ENCODE assay signal across 8 cellular contexts in the genomic region with DNA sequence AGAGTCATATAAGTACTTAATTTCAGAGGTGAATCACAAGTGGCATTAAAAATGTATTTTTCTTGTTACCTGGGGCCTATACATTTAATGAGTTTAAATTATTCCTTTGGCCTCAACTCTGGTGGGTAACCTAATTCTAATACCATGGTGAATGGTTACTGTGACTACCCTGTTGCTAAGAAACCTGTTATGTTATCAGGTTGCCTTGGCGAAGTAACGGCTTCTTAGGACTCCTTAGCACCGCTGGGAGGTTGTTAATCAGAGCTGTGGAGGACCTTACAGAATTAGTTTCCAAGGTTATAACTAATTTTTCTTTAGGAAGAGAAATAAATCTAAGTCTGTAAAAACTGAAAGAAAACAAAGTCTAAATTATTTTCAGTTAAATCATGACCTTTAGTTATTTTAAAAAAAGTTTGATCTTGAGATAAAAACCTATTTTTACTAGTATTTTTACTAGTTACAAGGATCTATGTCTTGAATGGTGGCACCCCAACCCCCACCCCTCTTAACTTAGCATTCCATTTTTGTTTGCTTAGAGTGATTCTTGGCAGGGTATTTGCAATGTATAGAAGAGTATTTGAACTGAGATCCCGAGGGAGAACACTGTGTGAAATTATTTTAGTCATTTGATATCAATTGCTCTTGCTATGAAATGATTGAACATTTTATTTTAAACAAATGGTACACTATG.
A peak's percentile ranks its signal among the peaks of the same experiment; 100 is the strongest.
DNase-seq lines count a peak whose midpoint lies in the region; ATAC-seq and TF ChIP-seq lines count a peak whose summit lies in the region.

No MANE protein-coding gene starts in this region.

- DNase-seq in D341Med (ENCODE audit: low spot score) (peak; percentile 40), NCI-H1092 (lab: John Stamatoyannopoulos, UW) (peak; percentile 59), kidney tubule cell (ENCODE audit: low spot score) (peak; percentile 52), WERI-Rb-1 (no peak), SKM-1 treated with dmso at 0.1 percent for 144 hours (lab: John Stamatoyannopoulos, UW; ENCODE audit: unreplicated experiment) (no peak), AG08396 (ENCODE audit: low spot score) (no peak)

- H3K4me1 Mint-ChIP-seq in activated T-helper 17 cell treated with anti-CD3 and anti-CD28 coated beads, Interleukin-2, amount 50 U/mL, for 72 hours = peaks cover 3% of the 10 kb centered on the region

- H3K4me3 Mint-ChIP-seq in activated T-helper 17 cell treated with anti-CD3 and anti-CD28 coated beads, Interleukin-2, amount 50 U/mL, for 72 hours = no peak overlapping the region

- TF ChIP-seq CTCF in WERI-Rb-1 (IDR thresholded peaks at IDR 0.05; ENCODE audit: low read depth, low read length) = no peak

- no peaks in the 10 kb centered on the region for H3K36me3 ChIP-seq in WERI-Rb-1

- no peaks in the 10 kb centered on the region for H3K36me3 Mint-ChIP-seq in activated T-helper 17 cell treated with anti-CD3 and anti-CD28 coated beads, Interleukin-2, amount 50 U/mL, for 72 hours (ENCODE audit: low read depth)

- no peak overlapping the region for H3K27ac Mint-ChIP-seq in activated T-helper 17 cell treated with anti-CD3 and anti-CD28 coated beads, Interleukin-2, amount 50 U/mL, for 72 hours

- no peaks in the 10 kb centered on the region for H3K27me3 ChIP-seq in WERI-Rb-1 (ENCODE audit: insufficient read depth, low read depth, severe bottlenecking)

- no peaks in the 10 kb centered on the region for H3K9me3 Mint-ChIP-seq in activated T-helper 17 cell treated with anti-CD3 and anti-CD28 coated beads, Interleukin-2, amount 50 U/mL, for 72 hours

- no peak overlapping the region for H3K4me3 ChIP-seq in WERI-Rb-1 (ENCODE audit: low read depth, low read length)

- no peaks in the 10 kb centered on the region for H3K27me3 Mint-ChIP-seq in activated T-helper 17 cell treated with anti-CD3 and anti-CD28 coated beads, Interleukin-2, amount 50 U/mL, for 72 hours

- H3K9me3 ChIP-seq in WERI-Rb-1 (ENCODE audit: severe bottlenecking) = no peaks in the 10 kb centered on the region

- H3K27ac ChIP-seq in WERI-Rb-1 = no peak overlapping the region

- peak; percentile 37 for ATAC-seq in activated T-helper 17 cell treated with anti-CD3 and anti-CD28 coated beads, Interleukin-2, amount 50 U/mL, for 72 hours (replicated peaks)
- no peak for ATAC-seq in HG02678 (IDR thresholded peaks at IDR 0.05; ENCODE audit: unreplicated experiment)

Comparison
In these comparisons a context has a peak if more than half of its experiments do, and no peak if none do; other contexts are left out.
1. DNase-seq: peak in D341Med (single experiment), NCI-H1092 (single experiment) and kidney tubule cell (single experiment); none in WERI-Rb-1 (single experiment), SKM-1 treated with dmso at 0.1 percent for 144 hours (single experiment) and AG08396 (single experiment).